Comparison of ENCODE assay signal across 8 cellular contexts in the genomic region with DNA sequence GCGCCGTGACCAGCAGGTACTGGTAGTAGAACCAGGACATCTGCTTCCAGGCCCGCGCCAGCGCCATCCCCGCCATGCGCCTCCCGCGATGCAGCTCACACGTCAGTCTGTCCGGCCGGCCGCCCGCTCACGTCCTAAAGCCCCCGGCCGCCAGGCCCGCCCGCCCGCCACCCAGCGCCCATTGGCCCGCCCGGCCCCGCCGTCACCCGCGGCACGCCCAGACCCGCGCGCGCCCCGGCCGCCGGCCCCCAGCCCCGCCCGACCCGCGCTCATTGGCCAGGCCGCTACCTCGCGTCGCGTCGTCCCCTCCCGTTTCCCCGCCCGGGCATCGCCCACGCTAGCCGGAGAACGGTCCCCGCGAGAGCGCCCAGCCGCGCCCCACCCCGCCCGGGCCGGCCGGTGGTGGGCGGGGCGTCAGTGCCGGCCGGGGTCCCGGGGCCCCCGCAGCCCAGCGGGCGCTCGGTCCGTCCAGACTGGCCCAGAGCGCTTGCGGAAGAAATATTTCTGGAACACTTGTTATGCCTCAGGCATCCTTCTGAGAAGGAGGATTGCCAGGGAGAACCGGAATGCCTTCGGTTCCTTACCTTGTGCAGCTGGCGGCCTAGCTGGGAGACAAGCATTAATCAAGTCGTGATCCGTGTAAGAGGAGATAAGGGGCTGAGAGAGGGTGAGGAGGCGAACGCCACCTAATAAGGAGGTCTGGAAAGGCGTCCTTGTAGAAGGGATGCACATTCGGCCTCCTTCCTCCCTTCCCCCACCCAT. TPM values are rescaled to one million over a fixed set of nuclear protein-coding genes. Genes with fewer than 3 reads are reported as not detected.
DNase-seq lines count a peak whose midpoint lies in the region; ATAC-seq and TF ChIP-seq lines count a peak whose summit lies in the region.

A gene with protein sequence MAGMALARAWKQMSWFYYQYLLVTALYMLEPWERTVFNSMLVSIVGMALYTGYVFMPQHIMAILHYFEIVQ (minus strand): TSS at position 109 of the 762 bp plus-strand sequence. CDS start 33 bp downstream, at position 76.

- TF ChIP-seq CTCF in GM10266 (IDR thresholded peaks at IDR 0.05; ENCODE audit: control insufficient read depth, insufficient read depth, low read depth, missing control alignments) (no peak), osteocyte (IDR thresholded peaks at IDR 0.05) (no peak), thoracic aorta (IDR thresholded peaks at IDR 0.05) (no peak)

- peak; percentile 92 for ATAC-seq in HG02610 (IDR thresholded peaks at IDR 0.05; ENCODE audit: unreplicated experiment)
- ATAC-seq in activated naive CD4-positive, alpha-beta T cell treated with anti-CD3 and anti-CD28 coated beads, Interleukin-2, amount 50 U/mL, for 72 hours = peak; percentile 94 to 97
- ATAC-seq in thoracic aorta (ENCODE audit: insufficient number of reproducible peaks, low FRiP score, low read depth) = peak; percentile 94

- H3K36me3 ChIP-seq in thoracic aorta = no peaks in the 10 kb centered on the region

- peak within 1 kb of the TSS; percentile 92 for H3K4me3 Mint-ChIP-seq in osteocyte (ENCODE audit: unreplicated experiment)

- H3K9me3 ChIP-seq in thoracic aorta = no peaks in the 10 kb centered on the region

- H3K27ac ChIP-seq in thoracic aorta = peak within 1 kb of the TSS; percentile 71 to 91

- peaks cover 3 to 22% of the 10 kb centered on the region in 2 donors for H3K4me1 ChIP-seq in thoracic aorta (ENCODE audit: control insufficient read depth in 1 of 2, low read depth in 2 of 2)

- peak within 1 kb of the TSS; percentile 85 to 86 for H3K27ac Mint-ChIP-seq in activated naive CD4-positive, alpha-beta T cell treated with anti-CD3 and anti-CD28 coated beads, Interleukin-2, amount 50 U/mL, for 72 hours
- H3K27ac Mint-ChIP-seq in osteocyte (ENCODE audit: unreplicated experiment) = peak within 1 kb of the TSS; percentile 87

- H3K36me3 Mint-ChIP-seq in activated naive CD4-positive, alpha-beta T cell treated with anti-CD3 and anti-CD28 coated beads, Interleukin-2, amount 50 U/mL, for 72 hours = peaks cover 6% of the 10 kb centered on the region in 2 donors
- H3K36me3 Mint-ChIP-seq in osteocyte (ENCODE audit: unreplicated experiment) = peaks cover 2% of the 10 kb centered on the region

- peaks cover 26% of the 10 kb centered on the region for H3K4me1 Mint-ChIP-seq in osteocyte (ENCODE audit: unreplicated experiment)

- no peaks in the 10 kb centered on the region for H3K27me3 Mint-ChIP-seq in osteocyte (ENCODE audit: unreplicated experiment)

- DNase-seq in GM10266 (ENCODE audit: extremely low spot score) (peak; percentile 99), NCI-H1092 (lab: John Stamatoyannopoulos, UW) (peak; percentile 92), SKM-1 (lab: John Stamatoyannopoulos, UW; ENCODE audit: unreplicated experiment) (peak; percentile 11), glomerular endothelial cell (ENCODE audit: extremely low read depth, low read depth, low spot score) (no peak), osteocyte (ENCODE audit: extremely low spot score, unreplicated experiment) (peak; percentile 97), thoracic aorta (ENCODE audit: low spot score) (peak; percentile 62)
- DNase-seq in activated naive CD4-positive, alpha-beta T cell treated with anti-CD3 and anti-CD28 coated beads, Interleukin-2, amount 50 U/mL, for 72 hours (ENCODE audit: low spot score in 2 of 2) = peak; percentile 90

- no peaks in the 10 kb centered on the region for H3K27me3 ChIP-seq in thoracic aorta (replicated peaks; ENCODE audit: insufficient read depth)

- H3K4me3 ChIP-seq in thoracic aorta = peak within 1 kb of the TSS; percentile 76

- H3K9me3 Mint-ChIP-seq in activated naive CD4-positive, alpha-beta T cell treated with anti-CD3 and anti-CD28 coated beads, Interleukin-2, amount 50 U/mL, for 72 hours = no peaks in the 10 kb centered on the region
- H3K9me3 Mint-ChIP-seq in osteocyte (ENCODE audit: unreplicated experiment) = no peaks in the 10 kb centered on the region

RNA-seq across cellular contexts. Expression of the gene that starts here (rescaled TPM):
- total RNA-seq in activated naive CD4-positive, alpha-beta T cell treated with anti-CD3 and anti-CD28 coated beads, Interleukin-2, amount 50 U/mL, for 72 hours = 10 to 100 TPM; 10.7 to 11.5 TPM
- total RNA-seq in glomerular endothelial cell (13.3 and 18.8 TPM in 2 replicates), osteocyte (17.8 and 18.6 TPM in 2 replicates), thoracic aorta (10 to 100 TPM; 10.8 to 20.2 TPM)
